ENCODE assay signal across 8 cellular contexts in genomic region chr12:30796508-30796780, GRCh38. TPM values are rescaled to one million over a fixed set of nuclear protein-coding genes. Genes with fewer than 3 reads are reported as not detected.
A peak's percentile ranks its signal among the peaks of the same experiment; 100 is the strongest.
DNase-seq lines count a peak whose midpoint lies in the region; ATAC-seq lines count a peak whose summit lies in the region.

No MANE protein-coding gene starts in this region.

- DNase-seq in NCI-H82 (lab: John Stamatoyannopoulos, UW): peak; percentile 16
- DNase-seq in NCI-H82 treated with DMSO at 0.1 percent for 48 hours (lab: John Stamatoyannopoulos, UW; ENCODE audit: unreplicated experiment): no peak
- DNase-seq in activated T-helper 2 cell treated with anti-CD3 and anti-CD28 coated beads, Interferon-gamma antibody, Interleukin-2, Interleukin-4, amounts not matched to agents 10 μg/mL and 5 μg/mL and 100 μg/mL, durations not matched to agents 14 hours and 24 hours and 36 hours (ENCODE audit: low spot score): no peak
- peak; percentile 43 for DNase-seq in left cardiac atrium
- DNase-seq in kidney glomerular epithelial cell (lab: John Stamatoyannopoulos, UW): no peak

- intact Hi-C loops in activated T-helper 2 cell treated with anti-CD3 and anti-CD28 coated beads, Interferon-gamma antibody, Interleukin-2, Interleukin-4, amounts not matched to agents 10 μg/mL and 5 μg/mL and 100 μg/mL, durations not matched to agents 14 hours and 24 hours and 36 hours (cut with micrococcal nuclease): loop anchor here (1.0 kb wide), 1 partner anchor 101 kb away; the partner anchor contains the start of gene IPO8
- intact Hi-C loops in left cardiac atrium (cut with DNase I): no loop called here

- ATAC-seq in HG03442 (IDR thresholded peaks at IDR 0.05; ENCODE audit: unreplicated experiment) (peak; percentile 11), left cardiac atrium (peak; percentile 71 to 75), HG02884 (IDR thresholded peaks at IDR 0.05; ENCODE audit: unreplicated experiment) (no peak)

- peak overlapping the region; percentile 70 for H3K4me3 ChIP-seq in rectal smooth muscle tissue (ENCODE audit: low read length)

- no peak overlapping the region for H3K9ac ChIP-seq in rectal smooth muscle tissue (ENCODE audit: low read length)

- no peaks in the 10 kb centered on the region for H3K36me3 Mint-ChIP-seq in activated T-helper 2 cell treated with anti-CD3 and anti-CD28 coated beads, Interferon-gamma antibody, Interleukin-2, Interleukin-4, amounts not matched to agents 10 μg/mL and 5 μg/mL and 100 μg/mL, durations not matched to agents 14 hours and 24 hours and 36 hours (ENCODE audit: low read depth)

- no peaks in the 10 kb centered on the region for H3K4me1 ChIP-seq in rectal smooth muscle tissue (ENCODE audit: control insufficient read depth, insufficient read depth, low read length)

- no peaks in the 10 kb centered on the region for H3K36me3 ChIP-seq in rectal smooth muscle tissue (ENCODE audit: control insufficient read depth, insufficient read depth, low read length)

- no peaks in the 10 kb centered on the region for H3K9me3 Mint-ChIP-seq in activated T-helper 2 cell treated with anti-CD3 and anti-CD28 coated beads, Interferon-gamma antibody, Interleukin-2, Interleukin-4, amounts not matched to agents 10 μg/mL and 5 μg/mL and 100 μg/mL, durations not matched to agents 14 hours and 24 hours and 36 hours

- peaks cover 27% of the 10 kb centered on the region for H3K27me3 Mint-ChIP-seq in activated T-helper 2 cell treated with anti-CD3 and anti-CD28 coated beads, Interferon-gamma antibody, Interleukin-2, Interleukin-4, amounts not matched to agents 10 μg/mL and 5 μg/mL and 100 μg/mL, durations not matched to agents 14 hours and 24 hours and 36 hours (ENCODE audit: low read depth)

- H3K27ac Mint-ChIP-seq in activated T-helper 2 cell treated with anti-CD3 and anti-CD28 coated beads, Interferon-gamma antibody, Interleukin-2, Interleukin-4, amounts not matched to agents 10 μg/mL and 5 μg/mL and 100 μg/mL, durations not matched to agents 14 hours and 24 hours and 36 hours: no peak overlapping the region

- peaks cover 4% of the 10 kb centered on the region for H3K27me3 ChIP-seq in rectal smooth muscle tissue (ENCODE audit: control insufficient read depth, insufficient read depth, low read length)

- H3K4me3 Mint-ChIP-seq in activated T-helper 2 cell treated with anti-CD3 and anti-CD28 coated beads, Interferon-gamma antibody, Interleukin-2, Interleukin-4, amounts not matched to agents 10 μg/mL and 5 μg/mL and 100 μg/mL, durations not matched to agents 14 hours and 24 hours and 36 hours (ENCODE audit: low read depth): peak overlapping the region; percentile 70

- no peak overlapping the region for H3K27ac ChIP-seq in rectal smooth muscle tissue (ENCODE audit: low read depth, low read length)

- H3K4me1 Mint-ChIP-seq in activated T-helper 2 cell treated with anti-CD3 and anti-CD28 coated beads, Interferon-gamma antibody, Interleukin-2, Interleukin-4, amounts not matched to agents 10 μg/mL and 5 μg/mL and 100 μg/mL, durations not matched to agents 14 hours and 24 hours and 36 hours (ENCODE audit: low read depth): peaks cover 22% of the 10 kb centered on the region

RNA-seq across cellular contexts. Expression of gene CAPRIN2, which starts 41.7 kb away (rescaled TPM):
- total RNA-seq in activated T-helper 2 cell treated with anti-CD3 and anti-CD28 coated beads, Interferon-gamma antibody, Interleukin-2, Interleukin-4, amounts not matched to agents 10 μg/mL and 5 μg/mL and 100 μg/mL, durations not matched to agents 14 hours and 24 hours and 36 hours: 13.5 and 14.2 TPM in 2 replicates
- total RNA-seq in left cardiac atrium: 10 to 100 TPM; 17.9 to 20.9 TPM

Comparison
In these comparisons a context has a peak if more than half of its experiments do, and no peak if none do; other contexts are left out.
1. DNase-seq: peak in NCI-H82 (single experiment) and left cardiac atrium (single experiment); none in NCI-H82 treated with DMSO at 0.1 percent for 48 hours (single experiment), activated T-helper 2 cell treated with anti-CD3 and anti-CD28 coated beads, Interferon-gamma antibody, Interleukin-2, Interleukin-4, amounts not matched to agents 10 μg/mL and 5 μg/mL and 100 μg/mL, durations not matched to agents 14 hours and 24 hours and 36 hours (single experiment) and kidney glomerular epithelial cell (single experiment).